In genomic region chr13:100922599-100922998, GRCh38 we compare ENCODE assay signal across 35 cellular contexts.
"Had no signal": no experiment of that assay in that cellular context is flagged by ENCODE, and none has a peak within 500 bp of the region (broad histone marks: within the 10 kb centered on the region; RNA-seq: fewer than 3 reads in every experiment).

No MANE protein-coding gene starts in this region.

- ATAC-seq: activated CD4-positive, alpha-beta T cell treated with anti-CD3 and anti-CD28 coated beads for 36 hours; activated CD8-positive, alpha-beta memory T cell treated with anti-CD3 and anti-CD28 coated beads, Interleukin-2, amount 10 ng/mL, durations not matched to agents 7 days and 5 days; activated CD8-positive, alpha-beta T cell treated with anti-CD3 and anti-CD28 coated beads, Interleukin-2, amount 10 ng/mL, durations not matched to agents 7 days and 5 days; activated naive CD8-positive, alpha-beta T cell treated with anti-CD3 and anti-CD28 coated beads, Interleukin-2, amount 50 U/mL, for 24 hours; gastroesophageal sphincter; heart right ventricle had no signal

- H3K27me3 Mint-ChIP-seq: activated CD4-positive, alpha-beta T cell treated with anti-CD3 and anti-CD28 coated beads for 36 hours; activated naive CD4-positive, alpha-beta T cell treated with anti-CD3 and anti-CD28 coated beads, Interleukin-2, amount 50 U/mL, for 24 hours; activated naive CD8-positive, alpha-beta T cell treated with anti-CD3 and anti-CD28 coated beads, Interleukin-2, amount 50 U/mL, for 24 hours; brain had no signal

- H3K9me3 Mint-ChIP-seq: activated CD4-positive, alpha-beta memory T cell treated with anti-CD3 and anti-CD28 coated beads for 36 hours; activated CD4-positive, alpha-beta T cell treated with anti-CD3 and anti-CD28 coated beads, Interleukin-2, amount 10 ng/mL, durations not matched to agents 24 days and 14 days; activated naive CD4-positive, alpha-beta T cell treated with anti-CD3 and anti-CD28 coated beads for 36 hours; activated naive CD4-positive, alpha-beta T cell treated with anti-CD3 and anti-CD28 coated beads, Interleukin-2, amount 50 U/mL, for 24 hours; activated naive CD8-positive, alpha-beta T cell treated with anti-CD3 and anti-CD28 coated beads for 36 hours; activated naive CD8-positive, alpha-beta T cell treated with anti-CD3 and anti-CD28 coated beads, Interleukin-2, amount 50 U/mL, for 24 hours; activated T-helper 1 cell treated with anti-CD3 and anti-CD28 coated beads, Interleukin-12 subunit alpha, Interleukin-12 subunit beta, Interleukin-2, Interleukin-4 antibody, amounts not matched to agents 30 ng/mL and 10 ng/mL and 1 ng/mL, durations not matched to agents 14 hours and 24 hours and 36 hours; activated T-helper 2 cell treated with anti-CD3 and anti-CD28 coated beads, Interferon-gamma antibody, Interleukin-2, Interleukin-4, amounts not matched to agents 10 μg/mL and 5 μg/mL and 100 μg/mL, durations not matched to agents 14 hours and 24 hours and 36 hours had no signal

- H3K36me3 ChIP-seq: adrenal gland, ascending aorta, breast epithelium, cardiac muscle cell, colonic mucosa, esophagus squamous epithelium, gastroesophageal sphincter, heart right ventricle had no signal

- H3K4me1 ChIP-seq: adrenal gland, ascending aorta, breast epithelium, colonic mucosa, esophagus squamous epithelium, gastroesophageal sphincter, heart right ventricle had no signal

- DNase-seq: activated CD4-positive, alpha-beta memory T cell treated with anti-CD3 and anti-CD28 coated beads for 36 hours; activated CD4-positive, alpha-beta T cell treated with anti-CD3 and anti-CD28 coated beads for 36 hours; activated CD4-positive, alpha-beta T cell treated with anti-CD3 and anti-CD28 coated beads, Interleukin-2, amount 10 ng/mL, durations not matched to agents 24 days and 14 days; activated CD4-positive, CD25-positive, alpha-beta regulatory T cell; activated CD4-positive, CD25-positive, alpha-beta regulatory T cell treated with anti-CD3 and anti-CD28 coated beads, Interleukin-2, amount 50 U/mL, for 72 hours; activated CD8-positive, alpha-beta memory T cell treated with anti-CD3 and anti-CD28 coated beads, Interleukin-2, amount 10 ng/mL, durations not matched to agents 7 days and 5 days; activated CD8-positive, alpha-beta memory T cell treated with anti-CD3 and anti-CD28 coated beads, Interleukin-2, amount 50 U/mL, for 4 hours; activated CD8-positive, alpha-beta T cell treated with anti-CD3 and anti-CD28 coated beads, Interleukin-2, amount 10 ng/mL, durations not matched to agents 7 days and 5 days; activated effector memory CD4-positive, alpha-beta T cell treated with anti-CD3 and anti-CD28 coated beads, Interleukin-2, amount 50 U/mL, for 16 hours; activated naive CD4-positive, alpha-beta T cell treated with anti-CD3 and anti-CD28 coated beads for 36 hours; activated naive CD8-positive, alpha-beta T cell treated with anti-CD3 and anti-CD28 coated beads for 36 hours; activated naive CD8-positive, alpha-beta T cell treated with anti-CD3 and anti-CD28 coated beads, Interleukin-2, amount 50 U/mL, for 24 hours; activated T-cell treated with anti-CD3 and anti-CD28 coated beads, Interleukin-2, amount 50 U/mL, for 1 hour; activated T-cell treated with anti-CD3 and anti-CD28 coated beads, Interleukin-2, amount 50 U/mL, for 48 hours; adrenal gland; central memory CD4-positive, alpha-beta T cell; cerebellar nuclear complex; colonic mucosa; effector CD8-positive, alpha-beta T cell; esophagus squamous epithelium; foreskin melanocyte; heart right ventricle; T-helper 1 cell; T-helper 2 cell had no signal

- FAIRE-seq: endometrium, endothelial cell of umbilical vein had no signal

- H3K4me3 ChIP-seq: adrenal gland, ascending aorta, breast epithelium, cardiac muscle cell, colonic mucosa, esophagus squamous epithelium, gastroesophageal sphincter, heart right ventricle had no signal

- H3K27me3 ChIP-seq: ascending aorta, cardiac muscle cell, colonic mucosa, esophagus squamous epithelium, gastroesophageal sphincter, heart right ventricle had no signal

- H3K4me3 Mint-ChIP-seq: activated CD4-positive, alpha-beta memory T cell treated with anti-CD3 and anti-CD28 coated beads for 36 hours; activated CD4-positive, alpha-beta T cell treated with anti-CD3 and anti-CD28 coated beads for 36 hours; activated CD4-positive, alpha-beta T cell treated with anti-CD3 and anti-CD28 coated beads, Interleukin-2, amount 10 ng/mL, durations not matched to agents 24 days and 14 days; activated CD8-positive, alpha-beta memory T cell treated with anti-CD3 and anti-CD28 coated beads, Interleukin-2, amount 10 ng/mL, durations not matched to agents 7 days and 5 days; activated CD8-positive, alpha-beta T cell treated with anti-CD3 and anti-CD28 coated beads, Interleukin-2, amount 10 ng/mL, durations not matched to agents 7 days and 5 days; activated naive CD4-positive, alpha-beta T cell treated with anti-CD3 and anti-CD28 coated beads for 36 hours; activated naive CD4-positive, alpha-beta T cell treated with anti-CD3 and anti-CD28 coated beads, Interleukin-2, amount 50 U/mL, for 24 hours; activated naive CD8-positive, alpha-beta T cell treated with anti-CD3 and anti-CD28 coated beads for 36 hours; activated naive CD8-positive, alpha-beta T cell treated with anti-CD3 and anti-CD28 coated beads, Interleukin-2, amount 50 U/mL, for 24 hours; activated T-helper 1 cell treated with anti-CD3 and anti-CD28 coated beads, Interleukin-12 subunit alpha, Interleukin-12 subunit beta, Interleukin-2, Interleukin-4 antibody, amounts not matched to agents 30 ng/mL and 10 ng/mL and 1 ng/mL, durations not matched to agents 14 hours and 24 hours and 36 hours; brain had no signal

- H3K27ac Mint-ChIP-seq: activated CD4-positive, alpha-beta memory T cell treated with anti-CD3 and anti-CD28 coated beads for 36 hours; activated CD4-positive, alpha-beta T cell treated with anti-CD3 and anti-CD28 coated beads for 36 hours; activated CD4-positive, alpha-beta T cell treated with anti-CD3 and anti-CD28 coated beads, Interleukin-2, amount 10 ng/mL, durations not matched to agents 24 days and 14 days; activated CD8-positive, alpha-beta memory T cell treated with anti-CD3 and anti-CD28 coated beads, Interleukin-2, amount 10 ng/mL, durations not matched to agents 7 days and 5 days; activated CD8-positive, alpha-beta T cell treated with anti-CD3 and anti-CD28 coated beads, Interleukin-2, amount 10 ng/mL, durations not matched to agents 7 days and 5 days; activated naive CD4-positive, alpha-beta T cell treated with anti-CD3 and anti-CD28 coated beads for 36 hours; activated naive CD4-positive, alpha-beta T cell treated with anti-CD3 and anti-CD28 coated beads, Interleukin-2, amount 50 U/mL, for 24 hours; activated naive CD8-positive, alpha-beta T cell treated with anti-CD3 and anti-CD28 coated beads for 36 hours; activated naive CD8-positive, alpha-beta T cell treated with anti-CD3 and anti-CD28 coated beads, Interleukin-2, amount 50 U/mL, for 24 hours; activated T-helper 1 cell treated with anti-CD3 and anti-CD28 coated beads, Interleukin-12 subunit alpha, Interleukin-12 subunit beta, Interleukin-2, Interleukin-4 antibody, amounts not matched to agents 30 ng/mL and 10 ng/mL and 1 ng/mL, durations not matched to agents 14 hours and 24 hours and 36 hours; activated T-helper 2 cell treated with anti-CD3 and anti-CD28 coated beads, Interferon-gamma antibody, Interleukin-2, Interleukin-4, amounts not matched to agents 10 μg/mL and 5 μg/mL and 100 μg/mL, durations not matched to agents 14 hours and 24 hours and 36 hours; brain had no signal

- H3K9me3 ChIP-seq: adrenal gland, ascending aorta, breast epithelium, colonic mucosa, esophagus squamous epithelium, gastroesophageal sphincter, heart right ventricle had no signal

- H3K4me1 Mint-ChIP-seq: activated CD4-positive, alpha-beta T cell treated with anti-CD3 and anti-CD28 coated beads for 36 hours; activated CD4-positive, alpha-beta T cell treated with anti-CD3 and anti-CD28 coated beads, Interleukin-2, amount 10 ng/mL, durations not matched to agents 24 days and 14 days; activated CD8-positive, alpha-beta memory T cell treated with anti-CD3 and anti-CD28 coated beads, Interleukin-2, amount 10 ng/mL, durations not matched to agents 7 days and 5 days; activated naive CD4-positive, alpha-beta T cell treated with anti-CD3 and anti-CD28 coated beads, Interleukin-2, amount 50 U/mL, for 24 hours; activated naive CD8-positive, alpha-beta T cell treated with anti-CD3 and anti-CD28 coated beads for 36 hours; activated naive CD8-positive, alpha-beta T cell treated with anti-CD3 and anti-CD28 coated beads, Interleukin-2, amount 50 U/mL, for 24 hours had no signal

- H3K27ac ChIP-seq: adrenal gland, ascending aorta, breast epithelium, cardiac muscle cell, colonic mucosa, epithelial cell of prostate, esophagus squamous epithelium, gastroesophageal sphincter, heart right ventricle had no signal

- H3K36me3 Mint-ChIP-seq: activated CD4-positive, alpha-beta memory T cell treated with anti-CD3 and anti-CD28 coated beads for 36 hours; activated CD8-positive, alpha-beta memory T cell treated with anti-CD3 and anti-CD28 coated beads, Interleukin-2, amount 10 ng/mL, durations not matched to agents 7 days and 5 days; activated naive CD4-positive, alpha-beta T cell treated with anti-CD3 and anti-CD28 coated beads, Interleukin-2, amount 50 U/mL, for 24 hours; activated naive CD8-positive, alpha-beta T cell treated with anti-CD3 and anti-CD28 coated beads for 36 hours; brain had no signal
